1 cellular context compared by ENCODE assay signal in the genomic region with DNA sequence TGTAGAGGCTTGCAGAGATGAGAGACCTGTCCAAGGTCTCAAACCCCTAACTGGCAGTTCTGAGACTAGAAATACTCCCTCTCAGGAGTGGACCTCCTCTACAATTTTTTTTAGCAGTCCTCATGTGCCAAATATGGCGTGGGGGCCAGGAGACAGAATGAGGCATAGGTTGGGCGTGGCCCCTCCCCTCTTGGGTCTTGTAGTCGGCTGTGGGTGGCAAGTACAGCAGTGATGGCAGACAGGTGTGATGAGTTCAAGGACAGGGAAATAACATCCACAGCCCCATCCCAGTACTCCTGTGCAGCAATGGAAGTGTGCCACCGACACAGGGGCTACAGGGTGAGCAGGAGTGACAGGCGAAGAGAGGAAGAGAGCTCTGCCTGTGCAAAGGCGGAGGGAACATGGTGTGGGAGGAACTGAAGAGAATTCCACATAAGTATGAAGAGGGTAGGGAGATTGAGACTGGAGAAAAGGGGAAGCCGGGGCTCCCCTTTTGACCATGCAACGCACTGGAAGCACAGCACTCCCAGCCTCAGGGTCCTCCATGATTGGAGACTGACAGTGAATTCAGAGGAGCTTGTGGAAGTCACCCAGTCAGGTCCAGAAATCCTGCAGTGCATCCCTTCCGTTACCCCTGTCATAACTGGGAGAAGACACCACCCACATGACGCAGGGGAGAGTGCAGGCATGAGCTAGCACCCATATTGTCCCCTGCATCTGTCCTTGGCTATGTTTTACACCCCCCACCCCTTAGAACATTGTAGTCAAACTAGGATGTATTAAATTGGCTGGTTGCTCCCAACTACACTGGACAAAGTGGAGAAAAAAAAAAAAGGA.
TF ChIP-seq lines count a peak whose summit lies in the region.

No MANE protein-coding gene starts in this region.

TF ChIP-seq in HEK293, 187 proteins besides CTCF, POLR2A, EP300 and RAD21 (continued from another document):
- TF ChIP-seq, protein P1, sequence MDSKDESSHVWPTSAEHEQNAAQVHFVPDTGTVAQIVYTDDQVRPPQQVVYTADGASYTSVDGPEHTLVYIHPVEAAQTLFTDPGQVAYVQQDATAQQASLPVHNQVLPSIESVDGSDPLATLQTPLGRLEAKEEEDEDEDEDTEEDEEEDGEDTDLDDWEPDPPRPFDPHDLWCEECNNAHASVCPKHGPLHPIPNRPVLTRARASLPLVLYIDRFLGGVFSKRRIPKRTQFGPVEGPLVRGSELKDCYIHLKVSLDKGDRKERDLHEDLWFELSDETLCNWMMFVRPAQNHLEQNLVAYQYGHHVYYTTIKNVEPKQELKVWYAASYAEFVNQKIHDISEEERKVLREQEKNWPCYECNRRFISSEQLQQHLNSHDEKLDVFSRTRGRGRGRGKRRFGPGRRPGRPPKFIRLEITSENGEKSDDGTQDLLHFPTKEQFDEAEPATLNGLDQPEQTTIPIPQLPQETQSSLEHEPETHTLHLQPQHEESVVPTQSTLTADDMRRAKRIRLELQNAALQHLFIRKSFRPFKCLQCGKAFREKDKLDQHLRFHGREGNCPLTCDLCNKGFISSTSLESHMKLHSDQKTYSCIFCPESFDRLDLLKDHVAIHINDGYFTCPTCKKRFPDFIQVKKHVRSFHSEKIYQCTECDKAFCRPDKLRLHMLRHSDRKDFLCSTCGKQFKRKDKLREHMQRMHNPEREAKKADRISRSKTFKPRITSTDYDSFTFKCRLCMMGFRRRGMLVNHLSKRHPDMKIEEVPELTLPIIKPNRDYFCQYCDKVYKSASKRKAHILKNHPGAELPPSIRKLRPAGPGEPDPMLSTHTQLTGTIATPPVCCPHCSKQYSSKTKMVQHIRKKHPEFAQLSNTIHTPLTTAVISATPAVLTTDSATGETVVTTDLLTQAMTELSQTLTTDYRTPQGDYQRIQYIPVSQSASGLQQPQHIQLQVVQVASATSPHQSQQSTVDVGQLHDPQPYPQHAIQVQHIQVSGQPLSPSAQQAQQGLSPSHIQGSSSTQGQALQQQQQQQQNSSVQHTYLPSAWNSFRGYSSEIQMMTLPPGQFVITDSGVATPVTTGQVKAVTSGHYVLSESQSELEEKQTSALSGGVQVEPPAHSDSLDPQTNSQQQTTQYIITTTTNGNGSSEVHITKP (tag by site-specific recombination; IDR thresholded peaks at IDR 0.05): peak; percentile 15; the same call in 1 of the 2 replicates
- no peak for TF ChIP-seq ZNF664 (tag by site-specific recombination; IDR thresholded peaks at IDR 0.05)
- no peak for TF ChIP-seq ZNF140 (tag by site-specific recombination; IDR thresholded peaks at IDR 0.05)
- TF ChIP-seq MEIS1 (CRISPR knock-in tag; IDR thresholded peaks at IDR 0.05; ENCODE audit: borderline replicate concordance): no peak
- TF ChIP-seq ZNF202 (tag by site-specific recombination; IDR thresholded peaks at IDR 0.05; ENCODE audit: borderline replicate concordance): no peak
- TF ChIP-seq ZNF239 (tag by site-specific recombination; IDR thresholded peaks at IDR 0.05): no peak
- no peak for TF ChIP-seq ZNF10 (tag by site-specific recombination; IDR thresholded peaks at IDR 0.05)
- TF ChIP-seq ZNF558 (tag by site-specific recombination; IDR thresholded peaks at IDR 0.05): no peak
- no peak for TF ChIP-seq ZNF677 (tag by site-specific recombination; IDR thresholded peaks at IDR 0.05)
- TF ChIP-seq REPIN1 (tag by site-specific recombination; IDR thresholded peaks at IDR 0.05; ENCODE audit: low read depth): no peak
- TF ChIP-seq, protein P2, sequence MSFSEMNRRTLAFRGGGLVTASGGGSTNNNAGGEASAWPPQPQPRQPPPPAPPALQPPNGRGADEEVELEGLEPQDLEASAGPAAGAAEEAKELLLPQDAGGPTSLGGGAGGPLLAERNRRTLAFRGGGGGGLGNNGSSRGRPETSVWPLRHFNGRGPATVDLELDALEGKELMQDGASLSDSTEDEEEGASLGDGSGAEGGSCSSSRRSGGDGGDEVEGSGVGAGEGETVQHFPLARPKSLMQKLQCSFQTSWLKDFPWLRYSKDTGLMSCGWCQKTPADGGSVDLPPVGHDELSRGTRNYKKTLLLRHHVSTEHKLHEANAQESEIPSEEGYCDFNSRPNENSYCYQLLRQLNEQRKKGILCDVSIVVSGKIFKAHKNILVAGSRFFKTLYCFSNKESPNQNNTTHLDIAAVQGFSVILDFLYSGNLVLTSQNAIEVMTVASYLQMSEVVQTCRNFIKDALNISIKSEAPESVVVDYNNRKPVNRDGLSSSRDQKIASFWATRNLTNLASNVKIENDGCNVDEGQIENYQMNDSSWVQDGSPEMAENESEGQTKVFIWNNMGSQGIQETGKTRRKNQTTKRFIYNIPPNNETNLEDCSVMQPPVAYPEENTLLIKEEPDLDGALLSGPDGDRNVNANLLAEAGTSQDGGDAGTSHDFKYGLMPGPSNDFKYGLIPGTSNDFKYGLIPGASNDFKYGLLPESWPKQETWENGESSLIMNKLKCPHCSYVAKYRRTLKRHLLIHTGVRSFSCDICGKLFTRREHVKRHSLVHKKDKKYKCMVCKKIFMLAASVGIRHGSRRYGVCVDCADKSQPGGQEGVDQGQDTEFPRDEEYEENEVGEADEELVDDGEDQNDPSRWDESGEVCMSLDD (tag by site-specific recombination; IDR thresholded peaks at IDR 0.05): no peak
- TF ChIP-seq ZFP37 (tag by site-specific recombination; IDR thresholded peaks at IDR 0.05): no peak
- TF ChIP-seq TCF7L2 (IDR thresholded peaks at IDR 0.05; ENCODE audit: borderline replicate concordance, low read depth, low read length): no peak
- no peak for TF ChIP-seq GFI1B (tag by site-specific recombination; IDR thresholded peaks at IDR 0.05)
- TF ChIP-seq ZSCAN30 (tag by site-specific recombination; IDR thresholded peaks at IDR 0.05): no peak
- TF ChIP-seq ZNF48 (tag by site-specific recombination; IDR thresholded peaks at IDR 0.05): no peak
- TF ChIP-seq, protein P3, sequence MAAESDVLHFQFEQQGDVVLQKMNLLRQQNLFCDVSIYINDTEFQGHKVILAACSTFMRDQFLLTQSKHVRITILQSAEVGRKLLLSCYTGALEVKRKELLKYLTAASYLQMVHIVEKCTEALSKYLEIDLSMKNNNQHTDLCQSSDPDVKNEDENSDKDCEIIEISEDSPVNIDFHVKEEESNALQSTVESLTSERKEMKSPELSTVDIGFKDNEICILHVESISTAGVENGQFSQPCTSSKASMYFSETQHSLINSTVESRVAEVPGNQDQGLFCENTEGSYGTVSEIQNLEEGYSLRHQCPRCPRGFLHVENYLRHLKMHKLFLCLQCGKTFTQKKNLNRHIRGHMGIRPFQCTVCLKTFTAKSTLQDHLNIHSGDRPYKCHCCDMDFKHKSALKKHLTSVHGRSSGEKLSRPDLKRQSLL (tag by site-specific recombination; IDR thresholded peaks at IDR 0.05): no peak
